ENCODE assay signal across 23 cellular contexts in the genomic region with DNA sequence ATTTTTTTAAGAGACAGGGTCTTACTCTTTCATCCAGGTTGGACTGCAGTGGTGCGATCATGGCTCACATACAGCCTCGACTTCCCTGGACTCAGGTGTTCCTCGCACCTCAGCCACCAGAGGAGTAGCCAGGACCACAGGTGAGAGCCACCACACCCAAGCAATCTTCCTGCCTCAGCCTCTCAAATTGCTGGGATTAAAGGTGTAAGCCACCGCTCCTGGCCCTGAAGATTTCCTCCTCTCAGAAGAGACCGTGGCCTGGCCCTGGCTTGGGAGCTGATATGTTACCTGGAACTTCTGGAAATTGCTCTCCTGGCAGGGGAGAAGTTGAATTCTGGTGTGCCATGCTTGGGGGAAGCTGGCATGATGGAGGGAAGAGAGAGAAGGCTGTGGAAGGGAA. TPM values are rescaled to one million over a fixed set of nuclear protein-coding genes. Genes with fewer than 3 reads are reported as not detected.
A peak's percentile ranks its signal among the peaks of the same experiment; 100 is the strongest.
DNase-seq lines count a peak whose midpoint lies in the region; ATAC-seq and TF ChIP-seq lines count a peak whose summit lies in the region.
"Had no signal": no experiment of that assay in that cellular context is flagged by ENCODE, and none has a peak within 500 bp of the region (broad histone marks: within the 10 kb centered on the region; RNA-seq: fewer than 3 reads in every experiment).

No MANE protein-coding gene starts in this region.

- TF ChIP-seq CTCF in endodermal cell (conservative IDR thresholded peaks at IDR 0.05) (no peak), upper lobe of right lung (IDR thresholded peaks at IDR 0.05) (no peak), suprapubic skin (IDR thresholded peaks at IDR 0.05) (no peak), gastrocnemius medialis (IDR thresholded peaks at IDR 0.05 in 4 of 5, conservative IDR thresholded peaks at IDR 0.05 in 1 of 5) (no peak)
- TF ChIP-seq CTCF in activated CD8-positive, alpha-beta T cell treated with anti-CD3 and anti-CD28 coated beads for 36 hours (IDR thresholded peaks at IDR 0.05), result no peak

- TF ChIP-seq POLR2A in suprapubic skin (IDR thresholded peaks at IDR 0.05) (no peak), gastrocnemius medialis (IDR thresholded peaks at IDR 0.05) (no peak)

- peaks cover 15% of the 10 kb centered on the region for H3K36me3 Mint-ChIP-seq in activated CD8-positive, alpha-beta memory T cell treated with anti-CD3 and anti-CD28 coated beads, Interleukin-2, amount 10 ng/mL, durations not matched to agents 7 days and 5 days
- peaks cover 5% of the 10 kb centered on the region for H3K36me3 Mint-ChIP-seq in endodermal cell (ENCODE audit: low read depth)
- H3K36me3 Mint-ChIP-seq in activated CD8-positive, alpha-beta T cell treated with anti-CD3 and anti-CD28 coated beads for 36 hours (ENCODE audit: low read depth), result no peaks in the 10 kb centered on the region
- H3K36me3 Mint-ChIP-seq: CD8-positive, alpha-beta T cell had no signal

- CTCF ChIA-PET in activated CD8-positive, alpha-beta memory T cell treated with anti-CD3 and anti-CD28 coated beads, Interleukin-2, amount 10 ng/mL, durations not matched to agents 7 days and 5 days (lab: Charles Lee), result interaction anchor here (1.0 kb wide), 1 partner anchor 145 kb away, joined by 4 read pairs; no protein-coding TSS in a partner anchor
- CTCF ChIA-PET in activated CD8-positive, alpha-beta T cell treated with anti-CD3 and anti-CD28 coated beads for 36 hours (lab: Charles Lee), result no interaction called here

- DNase-seq in activated CD4-positive, CD25-positive, alpha-beta regulatory T cell treated with anti-CD3 and anti-CD28 coated beads, Interleukin-2, amount 50 U/mL, for 72 hours, result peak; percentile 16
- no peak for DNase-seq in activated CD4-positive, CD25-positive, alpha-beta regulatory T cell (lab: John Stamatoyannopoulos, UW)
- DNase-seq in activated CD8-positive, alpha-beta memory T cell treated with anti-CD3 and anti-CD28 coated beads, Interleukin-2, amount 10 ng/mL, durations not matched to agents 7 days and 5 days, result no peak
- peak; percentile 22 for DNase-seq in endodermal cell
- DNase-seq in upper lobe of right lung, result peak; percentile 29
- DNase-seq in suprapubic skin (ENCODE audit: low spot score in 2 of 2), result no peak
- DNase-seq in activated CD8-positive, alpha-beta T cell treated with anti-CD3 and anti-CD28 coated beads for 36 hours, result no peak
- DNase-seq in gastrocnemius medialis, result no peak
- DNase-seq: 8988T, DMS153, HCEC 1CT, KG1, NCI-H1092, NCI-H146, NCI-H2029, NCI-H226, NCI-H510A treated with DMSO at 0.1 percent for 48 hours, NCI-H748 treated with DMSO at 0.1 percent for 48 hours, PC-9, SIG-M5 had no signal

- H3K4me1 ChIP-seq in endodermal cell (ENCODE audit: control insufficient read depth, insufficient read depth, low read length), result peaks cover 3% of the 10 kb centered on the region
- peaks cover 7% of the 10 kb centered on the region for H3K4me1 ChIP-seq in upper lobe of right lung
- H3K4me1 ChIP-seq in suprapubic skin, result no peaks in the 10 kb centered on the region
- H3K4me1 ChIP-seq in gastrocnemius medialis, result no peaks in the 10 kb centered on the region

- peaks cover 42% of the 10 kb centered on the region for H3K4me1 Mint-ChIP-seq in activated CD8-positive, alpha-beta memory T cell treated with anti-CD3 and anti-CD28 coated beads, Interleukin-2, amount 10 ng/mL, durations not matched to agents 7 days and 5 days
- peaks cover 7% of the 10 kb centered on the region for H3K4me1 Mint-ChIP-seq in endodermal cell
- peaks cover 6% of the 10 kb centered on the region for H3K4me1 Mint-ChIP-seq in activated CD8-positive, alpha-beta T cell treated with anti-CD3 and anti-CD28 coated beads for 36 hours (ENCODE audit: low read depth)

- H3K27me3 Mint-ChIP-seq in activated CD8-positive, alpha-beta memory T cell treated with anti-CD3 and anti-CD28 coated beads, Interleukin-2, amount 10 ng/mL, durations not matched to agents 7 days and 5 days, result no peaks in the 10 kb centered on the region
- no peaks in the 10 kb centered on the region for H3K27me3 Mint-ChIP-seq in endodermal cell (ENCODE audit: insufficient read depth)
- no peaks in the 10 kb centered on the region for H3K27me3 Mint-ChIP-seq in activated CD8-positive, alpha-beta T cell treated with anti-CD3 and anti-CD28 coated beads for 36 hours

- POLR2A ChIA-PET in activated CD8-positive, alpha-beta T cell treated with anti-CD3 and anti-CD28 coated beads for 36 hours (lab: Charles Lee), result no interaction called here

- H3K9me3 ChIP-seq in endodermal cell (ENCODE audit: control insufficient read depth, low read length) (no peaks in the 10 kb centered on the region), upper lobe of right lung (no peaks in the 10 kb centered on the region), suprapubic skin (no peaks in the 10 kb centered on the region), gastrocnemius medialis (no peaks in the 10 kb centered on the region)
- H3K9me3 ChIP-seq: BLaER1 treated with 17β-estradiol and CSF1 and Interleukin-3, amounts not matched to agents 10 nM and 100 nM had no signal

- H3K9me3 Mint-ChIP-seq in activated CD8-positive, alpha-beta memory T cell treated with anti-CD3 and anti-CD28 coated beads, Interleukin-2, amount 10 ng/mL, durations not matched to agents 7 days and 5 days (ENCODE audit: low read depth), result no peaks in the 10 kb centered on the region
- no peaks in the 10 kb centered on the region for H3K9me3 Mint-ChIP-seq in endodermal cell
- no peaks in the 10 kb centered on the region for H3K9me3 Mint-ChIP-seq in activated CD8-positive, alpha-beta T cell treated with anti-CD3 and anti-CD28 coated beads for 36 hours
- H3K9me3 Mint-ChIP-seq: CD8-positive, alpha-beta T cell; GM23338 had no signal

- H3K9ac ChIP-seq in endodermal cell (ENCODE audit: extremely low read depth, low read length, poor library complexity, severe bottlenecking), result no peak overlapping the region
- H3K9ac ChIP-seq: BLaER1 treated with 17β-estradiol and CSF1 and Interleukin-3, amounts not matched to agents 10 nM and 100 nM had no signal

- no peak overlapping the region for H3K27ac ChIP-seq in endodermal cell (ENCODE audit: low read depth, low read length)
- no peak overlapping the region for H3K27ac ChIP-seq in upper lobe of right lung
- no peak overlapping the region for H3K27ac ChIP-seq in suprapubic skin
- H3K27ac ChIP-seq in gastrocnemius medialis, result no peak overlapping the region
- H3K27ac ChIP-seq: BLaER1 treated with 17β-estradiol and CSF1 and Interleukin-3, amounts not matched to agents 10 nM and 100 nM; PC-9 had no signal

- H3K36me3 ChIP-seq in endodermal cell (ENCODE audit: control insufficient read depth, insufficient read depth, low read length), result no peaks in the 10 kb centered on the region
- H3K36me3 ChIP-seq in upper lobe of right lung, result no peaks in the 10 kb centered on the region
- H3K36me3 ChIP-seq in suprapubic skin, result no peaks in the 10 kb centered on the region
- no peaks in the 10 kb centered on the region for H3K36me3 ChIP-seq in gastrocnemius medialis

- WGBS in endodermal cell (ENCODE audit: insufficient coverage in 1 of 2, insufficient read length in 1 of 2), 2 experiments, result 84 to 100% methylated on average over 4 to 5 of the region's 5 CpGs
- WGBS in suprapubic skin, result 80% methylated on average over 5 of the region's 5 CpGs

- H3K27ac Mint-ChIP-seq in activated CD8-positive, alpha-beta memory T cell treated with anti-CD3 and anti-CD28 coated beads, Interleukin-2, amount 10 ng/mL, durations not matched to agents 7 days and 5 days, result peak overlapping the region; percentile 44
- no peak overlapping the region for H3K27ac Mint-ChIP-seq in endodermal cell
- H3K27ac Mint-ChIP-seq in activated CD8-positive, alpha-beta T cell treated with anti-CD3 and anti-CD28 coated beads for 36 hours, result no peak overlapping the region
- H3K27ac Mint-ChIP-seq: CD8-positive, alpha-beta T cell; GM23338 had no signal

- intact Hi-C loops in upper lobe of right lung (cut with DNase I), result no loop called here
- intact Hi-C loops in activated CD8-positive, alpha-beta T cell treated with anti-CD3 and anti-CD28 coated beads for 36 hours (cut with micrococcal nuclease), result no loop called here
- intact Hi-C loops in gastrocnemius medialis (cut with DNase I; ENCODE audit: low total_unique reads), result no loop called here

- H3K27me3 ChIP-seq in endodermal cell (ENCODE audit: control insufficient read depth, insufficient read depth, low read length, poor library complexity, severe bottlenecking) (no peaks in the 10 kb centered on the region), upper lobe of right lung (no peaks in the 10 kb centered on the region), suprapubic skin (no peaks in the 10 kb centered on the region), gastrocnemius medialis (no peaks in the 10 kb centered on the region)
- H3K27me3 ChIP-seq: BLaER1 treated with 17β-estradiol and CSF1 and Interleukin-3, amounts not matched to agents 10 nM and 100 nM had no signal

- H3K4me3 Mint-ChIP-seq in activated CD8-positive, alpha-beta memory T cell treated with anti-CD3 and anti-CD28 coated beads, Interleukin-2, amount 10 ng/mL, durations not matched to agents 7 days and 5 days, result no peak overlapping the region
- no peak overlapping the region for H3K4me3 Mint-ChIP-seq in endodermal cell
- H3K4me3 Mint-ChIP-seq in activated CD8-positive, alpha-beta T cell treated with anti-CD3 and anti-CD28 coated beads for 36 hours, result no peak overlapping the region
- H3K4me3 Mint-ChIP-seq: CD8-positive, alpha-beta T cell; GM23338 had no signal

- no peak for TF ChIP-seq EP300 in suprapubic skin (IDR thresholded peaks at IDR 0.05)

- no peak for ATAC-seq in activated CD8-positive, alpha-beta memory T cell treated with anti-CD3 and anti-CD28 coated beads, Interleukin-2, amount 10 ng/mL, durations not matched to agents 7 days and 5 days
- ATAC-seq in upper lobe of right lung, result no peak
- no peak for ATAC-seq in activated CD8-positive, alpha-beta T cell treated with anti-CD3 and anti-CD28 coated beads for 36 hours
- ATAC-seq in gastrocnemius medialis, result no peak
- ATAC-seq: CD8-positive, alpha-beta T cell; GM23338 had no signal

- H3K4me3 ChIP-seq in endodermal cell (ENCODE audit: low read length), result no peak overlapping the region
- H3K4me3 ChIP-seq in upper lobe of right lung, result no peak overlapping the region
- H3K4me3 ChIP-seq in suprapubic skin, result no peak overlapping the region
- no peak overlapping the region for H3K4me3 ChIP-seq in gastrocnemius medialis
- H3K4me3 ChIP-seq: BLaER1 treated with 17β-estradiol and CSF1 and Interleukin-3, amounts not matched to agents 10 nM and 100 nM; GM23338; PC-9 had no signal

- in situ Hi-C loops in gastrocnemius medialis (cut with MboI; ENCODE audit: low sequenced_read_pairs in 4 of 4), result no loop called here

RNA-seq across cellular contexts. Expression of gene PPCDC, which starts 36.2 kb away (rescaled TPM):
- total RNA-seq in activated CD8-positive, alpha-beta memory T cell treated with anti-CD3 and anti-CD28 coated beads, Interleukin-2, amount 10 ng/mL, durations not matched to agents 7 days and 5 days, result 10 to 100 TPM; 36.3 to 36.7 TPM
- total RNA-seq in endodermal cell (10 to 100 TPM; 15.9 to 24.5 TPM), upper lobe of right lung (13.1 TPM), suprapubic skin (10 to 100 TPM in 2 of 4 donors, 1 to 10 TPM in 2; 7.4 to 25.7 (median 13.1) TPM), gastrocnemius medialis (10 to 100 TPM in 2 of 4 donors, 1 to 10 TPM in 2; 5.5 to 20.2 (median 11.9) TPM)
- polyA plus RNA-seq in endodermal cell (2013, experiment 1 of 2), result 9.0 TPM
- polyA plus RNA-seq in endodermal cell (2013, experiment 2 of 2), result 8.2 TPM
- 10 to 100 TPM; 25.7 to 26.6 TPM for total RNA-seq in activated CD8-positive, alpha-beta T cell treated with anti-CD3 and anti-CD28 coated beads for 36 hours

Comparison
In these comparisons a context has a peak if more than half of its experiments do, and no peak if none do; other contexts are left out.
1. DNase-seq: peak in activated CD4-positive, CD25-positive, alpha-beta regulatory T cell treated with anti-CD3 and anti-CD28 coated beads, Interleukin-2, amount 50 U/mL, for 72 hours (single experiment), endodermal cell (single experiment) and upper lobe of right lung (single experiment); none in activated CD4-positive, CD25-positive, alpha-beta regulatory T cell (0 of 4), activated CD8-positive, alpha-beta memory T cell treated with anti-CD3 and anti-CD28 coated beads, Interleukin-2, amount 10 ng/mL, durations not matched to agents 7 days and 5 days (single experiment), suprapubic skin (0 of 2), activated CD8-positive, alpha-beta T cell treated with anti-CD3 and anti-CD28 coated beads for 36 hours (single experiment) and gastrocnemius medialis (0 of 2).